Comparison of ENCODE assay signal across 10 cellular contexts in genomic region chr1:181483084-181483559, GRCh38. TPM values are rescaled to one million over a fixed set of nuclear protein-coding genes. Genes with fewer than 3 reads are reported as not detected.
A peak's percentile ranks its signal among the peaks of the same experiment; 100 is the strongest.
DNase-seq lines count a peak whose midpoint lies in the region; ATAC-seq and TF ChIP-seq lines count a peak whose summit lies in the region.
"Had no signal": no experiment of that assay in that cellular context is flagged by ENCODE, and none has a peak within 500 bp of the region (broad histone marks: within the 10 kb centered on the region; RNA-seq: fewer than 3 reads in every experiment).

Gene CACNA1E (plus strand): TSS chr1:181483517. CDS start chr1:181483745, 228 bp downstream.

- H3K4me1 Mint-ChIP-seq in endothelial cell (ENCODE audit: unreplicated experiment) (peaks cover 26% of the 10 kb centered on the region), osteocyte (ENCODE audit: unreplicated experiment) (peaks cover 8% of the 10 kb centered on the region)

- no peak within 1 kb of the TSS for H3K27ac Mint-ChIP-seq in endothelial cell (ENCODE audit: unreplicated experiment)
- H3K27ac Mint-ChIP-seq in osteocyte (ENCODE audit: unreplicated experiment), result no peak within 1 kb of the TSS

- no peaks in the 10 kb centered on the region for H3K36me3 ChIP-seq in BE2C
- H3K36me3 ChIP-seq: transverse colon had no signal

- H3K9me3 ChIP-seq in BE2C, result no peaks in the 10 kb centered on the region
- H3K9me3 ChIP-seq: transverse colon had no signal

- H3K4me3 ChIP-seq in GM12864 (ENCODE audit: low read depth, low read length), result peak within 1 kb of the TSS; percentile 41
- H3K4me3 ChIP-seq in BE2C (ENCODE audit: low read depth, low read length), result no peak within 1 kb of the TSS

- H3K27me3 Mint-ChIP-seq in endothelial cell (ENCODE audit: unreplicated experiment) (peaks cover 28% of the 10 kb centered on the region), osteocyte (ENCODE audit: unreplicated experiment) (peaks cover 63% of the 10 kb centered on the region)

- TF ChIP-seq CTCF in GM12864 (IDR thresholded peaks at IDR 0.05; ENCODE audit: low read depth, low read length, missing control alignments) (no peak), endothelial cell (IDR thresholded peaks at IDR 0.05; ENCODE audit: unreplicated experiment) (no peak), osteocyte (IDR thresholded peaks at IDR 0.05) (no peak), BE2C (IDR thresholded peaks at IDR 0.05; ENCODE audit: low read depth, low read length) (no peak)

- no peaks in the 10 kb centered on the region for H3K36me3 Mint-ChIP-seq in endothelial cell (ENCODE audit: low read depth, unreplicated experiment)
- H3K36me3 Mint-ChIP-seq in osteocyte (ENCODE audit: unreplicated experiment), result no peaks in the 10 kb centered on the region

- peaks cover 85% of the 10 kb centered on the region for H3K27me3 ChIP-seq in BE2C

- H3K4me3 Mint-ChIP-seq in endothelial cell (ENCODE audit: unreplicated experiment) (peak within 1 kb of the TSS; percentile 56), osteocyte (ENCODE audit: unreplicated experiment) (peak within 1 kb of the TSS; percentile 51)

- no peak for DNase-seq in GM12864 (ENCODE audit: low read depth)
- peak; percentile 41 for DNase-seq in NCI-H510A treated with DMSO at 0.1 percent for 48 hours (lab: John Stamatoyannopoulos, UW)
- DNase-seq in endothelial cell (ENCODE audit: low spot score), result no peak
- peak; percentile 23 for DNase-seq in osteocyte (ENCODE audit: extremely low spot score, unreplicated experiment)
- DNase-seq in SKM-1 treated with dmso at 0.1 percent for 144 hours (lab: John Stamatoyannopoulos, UW; ENCODE audit: unreplicated experiment), result no peak
- DNase-seq in SIG-M5 (lab: John Stamatoyannopoulos, UW), result no peak
- no peak for DNase-seq in BE2C
- DNase-seq: EL had no signal

- H3K9me3 Mint-ChIP-seq in endothelial cell (ENCODE audit: unreplicated experiment) (no peaks in the 10 kb centered on the region), osteocyte (ENCODE audit: unreplicated experiment) (no peaks in the 10 kb centered on the region)

- no peaks in the 10 kb centered on the region for H3K4me1 ChIP-seq in BE2C

- ATAC-seq in GM21367 (IDR thresholded peaks at IDR 0.05; ENCODE audit: unreplicated experiment), result no peak

RNA-seq across cellular contexts. Expression of gene CACNA1E, which starts in this region (rescaled TPM):
- total RNA-seq in endothelial cell (ENCODE audit: unreplicated experiment) (0.31 TPM), osteocyte (not detected in 2 replicates)
- polyA plus RNA-seq in BE2C (2012; ENCODE audit: insufficient read depth, insufficient read length, low read depth), result 0.05 TPM

Comparison
In these comparisons a context has a peak if more than half of its experiments do, and no peak if none do; other contexts are left out.
1. Peak in DNase-seq in osteocyte; RNA of the gene not detected or under 1 TPM.